Comparison of ENCODE assay signal across 8 cellular contexts in genomic region chr14:58199726-58200479, GRCh38. TPM values are rescaled to one million over a fixed set of nuclear protein-coding genes. Genes with fewer than 3 reads are reported as not detected.
A peak's percentile ranks its signal among the peaks of the same experiment; 100 is the strongest.
DNase-seq lines count a peak whose midpoint lies in the region; ATAC-seq and TF ChIP-seq lines count a peak whose summit lies in the region.

TSS of gene ACTR10 (plus strand) at chr14:58200149. CDS start at chr14:58200218, 69 bp downstream.

- TF ChIP-seq CTCF in GM10266 (IDR thresholded peaks at IDR 0.05; ENCODE audit: control insufficient read depth, insufficient read depth, low read depth, missing control alignments) (no peak), suprapubic skin (IDR thresholded peaks at IDR 0.05) (no peak)

- TF ChIP-seq POLR2A in suprapubic skin (IDR thresholded peaks at IDR 0.05) = peak in 1 of 2 donors; percentile 28

- peak within 1 kb of the TSS; percentile 96 for H3K4me3 ChIP-seq in suprapubic skin

- H3K27me3 ChIP-seq in suprapubic skin = no peaks in the 10 kb centered on the region

- H3K9me3 ChIP-seq in suprapubic skin = no peaks in the 10 kb centered on the region

- DNase-seq in GM10266 (ENCODE audit: extremely low spot score) (peak; percentile 90), NCI-H1092 (lab: John Stamatoyannopoulos, UW) (peak; percentile 86), SKM-1 (lab: John Stamatoyannopoulos, UW; ENCODE audit: unreplicated experiment) (peak; percentile 28), glomerular endothelial cell (ENCODE audit: extremely low read depth, low read depth, low spot score) (no peak), occipital lobe (lab: John Stamatoyannopoulos, UW) (peak; percentile 73), suprapubic skin (ENCODE audit: low spot score in 2 of 2) (peak; percentile 88 to 92)
- peak; percentile 85 to 92 for DNase-seq in activated naive CD4-positive, alpha-beta T cell treated with anti-CD3 and anti-CD28 coated beads, Interleukin-2, amount 50 U/mL, for 72 hours (ENCODE audit: low spot score in 2 of 2)

- ATAC-seq in HG02610 (IDR thresholded peaks at IDR 0.05; ENCODE audit: unreplicated experiment) = peak; percentile 95
- ATAC-seq in activated naive CD4-positive, alpha-beta T cell treated with anti-CD3 and anti-CD28 coated beads, Interleukin-2, amount 50 U/mL, for 72 hours = peak; percentile 90 to 93

- peak within 1 kb of the TSS; percentile 97 for H3K27ac ChIP-seq in suprapubic skin

- TF ChIP-seq EP300 in suprapubic skin (IDR thresholded peaks at IDR 0.05) = no peak

- 1% methylated on average over 25 of the region's 78 CpGs for WGBS in suprapubic skin

- peaks cover 0 to 11% of the 10 kb centered on the region in 2 donors for H3K36me3 Mint-ChIP-seq in activated naive CD4-positive, alpha-beta T cell treated with anti-CD3 and anti-CD28 coated beads, Interleukin-2, amount 50 U/mL, for 72 hours

- H3K36me3 ChIP-seq in suprapubic skin = peaks cover 7% of the 10 kb centered on the region

- peak within 1 kb of the TSS; percentile 96 to 98 for H3K27ac Mint-ChIP-seq in activated naive CD4-positive, alpha-beta T cell treated with anti-CD3 and anti-CD28 coated beads, Interleukin-2, amount 50 U/mL, for 72 hours

- H3K4me1 ChIP-seq in suprapubic skin = peaks cover 18% of the 10 kb centered on the region

- H3K9me3 Mint-ChIP-seq in activated naive CD4-positive, alpha-beta T cell treated with anti-CD3 and anti-CD28 coated beads, Interleukin-2, amount 50 U/mL, for 72 hours = no peaks in the 10 kb centered on the region

RNA-seq across cellular contexts. Expression of gene ACTR10, which starts in this region (rescaled TPM):
- 10 to 100 TPM; 22.4 to 37.4 TPM for total RNA-seq in activated naive CD4-positive, alpha-beta T cell treated with anti-CD3 and anti-CD28 coated beads, Interleukin-2, amount 50 U/mL, for 72 hours
- total RNA-seq in glomerular endothelial cell (64.2 and 67.0 TPM in 2 replicates), occipital lobe (144 TPM), suprapubic skin (10 to 100 TPM; 39.3 to 66.9 (median 54.8) TPM)
